ENCODE assay signal across 8 cellular contexts in genomic region chr3:179147571-179148445, GRCh38. TPM values are rescaled to one million over a fixed set of nuclear protein-coding genes. Genes with fewer than 3 reads are reported as not detected.
A peak's percentile ranks its signal among the peaks of the same experiment; 100 is the strongest.
DNase-seq lines count a peak whose midpoint lies in the region; TF ChIP-seq lines count a peak whose summit lies in the region.

Gene PIK3CA (plus strand): TSS chr3:179148357. CDS start chr3:179198826, 50,469 bp downstream.

- H4K91ac ChIP-seq in H9 (ENCODE audit: insufficient read length, low read depth, low read length): no peak within 1 kb of the TSS

- no peaks in the 10 kb centered on the region for H3K4me1 ChIP-seq in H9 (ENCODE audit: insufficient read depth, low read length)
- no peaks in the 10 kb centered on the region for H3K4me1 ChIP-seq in stomach smooth muscle (ENCODE audit: control insufficient read depth, insufficient read depth, low read length)

- peak within 1 kb of the TSS; percentile 96 for H2AFZ ChIP-seq in H9 (ENCODE audit: low read length)

- H3K4ac ChIP-seq in H9 (ENCODE audit: low read depth, low read length): no peak within 1 kb of the TSS

- peaks cover 30% of the 10 kb centered on the region in 2 experiments for H3K4me1 Mint-ChIP-seq in H9
- H3K4me1 Mint-ChIP-seq in neural crest cell: peaks cover 21% of the 10 kb centered on the region

- H2BK5ac ChIP-seq in H9 (ENCODE audit: insufficient read length, low read length): no peak within 1 kb of the TSS

- no peak within 1 kb of the TSS for H3K23ac ChIP-seq in H9 (ENCODE audit: insufficient read length, low read depth, low read length)

- H2BK12ac ChIP-seq in H9 (ENCODE audit: insufficient read length, low read depth, low read length): no peak within 1 kb of the TSS

- H3K27me3 ChIP-seq in H9 (ENCODE audit: insufficient read depth, low read length) (no peaks in the 10 kb centered on the region), MG63 (no peaks in the 10 kb centered on the region), stomach smooth muscle (ENCODE audit: control insufficient read depth in 1 of 2, insufficient read depth in 2 of 2, low read length in 2 of 2) (no peaks in the 10 kb centered on the region)

- no peak within 1 kb of the TSS for H4K5ac ChIP-seq in H9 (ENCODE audit: insufficient read length, low read depth, low read length)

- H3K27ac Mint-ChIP-seq in H9 (peak within 1 kb of the TSS; percentile 35 to 94 (median 60); a peak in 5 of 7 replicates), neural crest cell (ENCODE audit: unreplicated experiment) (peak within 1 kb of the TSS; percentile 1)

- H3K9me3 Mint-ChIP-seq in H9 (no peaks in the 10 kb centered on the region), neural crest cell (no peaks in the 10 kb centered on the region)

- H3K4me3 ChIP-seq in MG63 (peak within 1 kb of the TSS; percentile 90), foreskin fibroblast (ENCODE audit: low read depth in 1 of 2, low read length in 2 of 2) (peak within 1 kb of the TSS; percentile 86 to 92), stomach smooth muscle (ENCODE audit: low read length in 2 of 2) (peak within 1 kb of the TSS; percentile 81 to 93)

- H3K18ac ChIP-seq in H9 (ENCODE audit: insufficient read length, low read depth, low read length): no peak within 1 kb of the TSS

- H3K27me3 Mint-ChIP-seq in H9 (ENCODE audit: low read depth) (no peaks in the 10 kb centered on the region), neural crest cell (ENCODE audit: low read depth) (peaks cover 5% of the 10 kb centered on the region)

- H3K9ac ChIP-seq in H9 (ENCODE audit: extremely low read depth, insufficient read length, low read length): peak within 1 kb of the TSS; percentile 89
- peak within 1 kb of the TSS; percentile 70 to 85 for H3K9ac ChIP-seq in stomach smooth muscle (ENCODE audit: low read length in 2 of 2)

- H3K79me1 ChIP-seq in H9 (ENCODE audit: insufficient read depth, low read depth, low read length, poor library complexity, severe bottlenecking): no peaks in the 10 kb centered on the region

- H3K27ac ChIP-seq in H9 (ENCODE audit: insufficient read length, low read depth, low read length) (no peak within 1 kb of the TSS), stomach smooth muscle (ENCODE audit: low read length) (peak within 1 kb of the TSS; percentile 83)

- no peak within 1 kb of the TSS for H3K56ac ChIP-seq in H9 (ENCODE audit: insufficient read length, low read depth, low read length)

- no CpG with 5 or more reads among the region's 53 CpGs for WGBS in H9 (ENCODE audit: extremely low coverage, insufficient read length, low lambda C conversion rate)

- H3K4me3 Mint-ChIP-seq in H9 (peak within 1 kb of the TSS in 1 of 2 experiments; percentile 98; a peak in 4 of 5 replicates), neural crest cell (peak within 1 kb of the TSS; percentile 92)

- H3T11ph ChIP-seq in H9 (ENCODE audit: low read length): no peak within 1 kb of the TSS

- H3K36me3 Mint-ChIP-seq in H9 (ENCODE audit: insufficient read depth in 1 of 3, low read depth in 3 of 3): no peaks in the 10 kb centered on the region
- no peaks in the 10 kb centered on the region for H3K36me3 Mint-ChIP-seq in neural crest cell (ENCODE audit: low read depth)

- H3K23me2 ChIP-seq in H9 (ENCODE audit: insufficient read length, low read depth, low read length, poor library complexity, severe bottlenecking): peaks cover 9% of the 10 kb centered on the region

- H2BK15ac ChIP-seq in H9 (ENCODE audit: low read depth, low read length): no peak within 1 kb of the TSS

- TF ChIP-seq CTCF in H9 (conservative IDR thresholded peaks at IDR 0.05) (no peak), foreskin fibroblast (IDR thresholded peaks at IDR 0.05; ENCODE audit: low read depth, low read length) (no peak), neural crest cell (conservative IDR thresholded peaks at IDR 0.05) (no peak)

- peak; percentile 99 for DNase-seq in ELR (ENCODE audit: low read depth)
- DNase-seq in H9: peak; percentile 97
- peak; percentile 98 for DNase-seq in MG63
- peak; percentile 97 for DNase-seq in SHP77 treated with DMSO at 0.1 percent for 48 hours (lab: John Stamatoyannopoulos, UW)
- peak; percentile 97 for DNase-seq in activated effector memory CD4-positive, alpha-beta T cell treated with anti-CD3 and anti-CD28 coated beads, Interleukin-2, amount 50 U/mL, for 16 hours
- peak; percentile 98 for DNase-seq in foreskin fibroblast
- DNase-seq in neural crest cell (ENCODE audit: low read depth, low spot score): peak; percentile 76

- H4K8ac ChIP-seq in H9 (replicated peaks; ENCODE audit: insufficient read length, low read depth, low read length): no peak within 1 kb of the TSS

- peak within 1 kb of the TSS; percentile 76 for H3K14ac ChIP-seq in H9 (ENCODE audit: insufficient read depth, low read length)

- no peak within 1 kb of the TSS for H2BK120ac ChIP-seq in H9 (ENCODE audit: low read depth, low read length, poor library complexity, severe bottlenecking)

- no peak within 1 kb of the TSS for H2AK5ac ChIP-seq in H9 (ENCODE audit: insufficient read length, low read length)

- no peak within 1 kb of the TSS for H2BK20ac ChIP-seq in H9 (ENCODE audit: low read depth, low read length, poor library complexity, severe bottlenecking)

- H3K79me2 ChIP-seq in H9 (ENCODE audit: insufficient read depth, low read length): peaks cover 3% of the 10 kb centered on the region; the same call in 1 of the 2 replicates

- H4K20me1 ChIP-seq in H9 (ENCODE audit: control insufficient read depth, insufficient read depth, insufficient read length): no peaks in the 10 kb centered on the region

- H3K4me2 ChIP-seq in H9 (ENCODE audit: insufficient read depth, insufficient read length, low read length): peak within 1 kb of the TSS; percentile 97

- H3K9me3 ChIP-seq in H9 (ENCODE audit: control insufficient read depth, low read depth, low read length) (no peaks in the 10 kb centered on the region), MG63 (no peaks in the 10 kb centered on the region), stomach smooth muscle (ENCODE audit: control insufficient read depth in 2 of 2, low read length in 2 of 2) (no peaks in the 10 kb centered on the region)

- H3K36me3 ChIP-seq in MG63 (no peaks in the 10 kb centered on the region), stomach smooth muscle (ENCODE audit: control insufficient read depth in 2 of 2, insufficient read depth in 2 of 2, low read length in 2 of 2) (no peaks in the 10 kb centered on the region)

RNA-seq across cellular contexts. Expression of gene PIK3CA, which starts in this region (rescaled TPM):
- total RNA-seq in H9 (2021): 9.8 and 12.0 TPM in 2 replicates
- total RNA-seq in MG63 (2014; rRNA removed; shearing (Covaris generic); ENCODE audit: low replicate concordance): 17.9 TPM in 2 replicates
- total RNA-seq in neural crest cell: 14.1 and 15.3 TPM in 2 replicates
